ENCODE assay signal across 1 cellular context in genomic region chr6:161437851-161438250, GRCh38.
TF ChIP-seq lines count a peak whose summit lies in the region.

No MANE protein-coding gene starts in this region.

TF ChIP-seq in SK-N-SH treated with all-trans-retinoic acid at 6 μM for 48 hours, 23 proteins besides CTCF, POLR2A, EP300 and RAD21 (continued from another document):
- TF ChIP-seq CREB5 (CRISPR knock-in tag; IDR thresholded peaks at IDR 0.05; ENCODE audit: low read depth) (no peak), TCF4 (CRISPR knock-in tag; IDR thresholded peaks at IDR 0.05; ENCODE audit: borderline replicate concordance) (no peak), ZFP3 (CRISPR knock-in tag; IDR thresholded peaks at IDR 0.05) (no peak), SNAI2 (CRISPR knock-in tag; IDR thresholded peaks at IDR 0.05) (no peak), TSHZ2 (CRISPR knock-in tag; IDR thresholded peaks at IDR 0.05) (no peak), ZNF70 (CRISPR knock-in tag; IDR thresholded peaks at IDR 0.05) (no peak), PPARA (CRISPR knock-in tag; IDR thresholded peaks at IDR 0.05; ENCODE audit: borderline replicate concordance) (no peak)
- TF ChIP-seq, protein P1, sequence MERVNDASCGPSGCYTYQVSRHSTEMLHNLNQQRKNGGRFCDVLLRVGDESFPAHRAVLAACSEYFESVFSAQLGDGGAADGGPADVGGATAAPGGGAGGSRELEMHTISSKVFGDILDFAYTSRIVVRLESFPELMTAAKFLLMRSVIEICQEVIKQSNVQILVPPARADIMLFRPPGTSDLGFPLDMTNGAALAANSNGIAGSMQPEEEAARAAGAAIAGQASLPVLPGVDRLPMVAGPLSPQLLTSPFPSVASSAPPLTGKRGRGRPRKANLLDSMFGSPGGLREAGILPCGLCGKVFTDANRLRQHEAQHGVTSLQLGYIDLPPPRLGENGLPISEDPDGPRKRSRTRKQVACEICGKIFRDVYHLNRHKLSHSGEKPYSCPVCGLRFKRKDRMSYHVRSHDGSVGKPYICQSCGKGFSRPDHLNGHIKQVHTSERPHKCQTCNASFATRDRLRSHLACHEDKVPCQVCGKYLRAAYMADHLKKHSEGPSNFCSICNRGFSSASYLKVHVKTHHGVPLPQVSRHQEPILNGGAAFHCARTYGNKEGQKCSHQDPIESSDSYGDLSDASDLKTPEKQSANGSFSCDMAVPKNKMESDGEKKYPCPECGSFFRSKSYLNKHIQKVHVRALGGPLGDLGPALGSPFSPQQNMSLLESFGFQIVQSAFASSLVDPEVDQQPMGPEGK (CRISPR knock-in tag; IDR thresholded peaks at IDR 0.05; ENCODE audit: borderline replicate concordance) = no peak
